In genomic region chr11:35907648-35908431, GRCh38 we compare ENCODE assay signal across 8 cellular contexts. TPM values are rescaled to one million over a fixed set of nuclear protein-coding genes. Genes with fewer than 3 reads are reported as not detected.
A peak's percentile ranks its signal among the peaks of the same experiment; 100 is the strongest.
DNase-seq lines count a peak whose midpoint lies in the region; ATAC-seq and TF ChIP-seq lines count a peak whose summit lies in the region.

No MANE protein-coding gene starts in this region.

- no peak overlapping the region for H3K4me2 ChIP-seq in GM23248 (ENCODE audit: unreplicated experiment)

- H3K4me3 ChIP-seq in GM23248 (no peak overlapping the region), fibroblast of villous mesenchyme (ENCODE audit: low read depth, low read length) (no peak overlapping the region)

- no peaks in the 10 kb centered on the region for H3K4me1 ChIP-seq in GM23248 (ENCODE audit: insufficient read depth)

- no peak for TF ChIP-seq CTCF in fibroblast of villous mesenchyme (IDR thresholded peaks at IDR 0.05; ENCODE audit: insufficient read depth, low read depth, low read length)

- H3K27me3 ChIP-seq in GM23248 (replicated peaks; ENCODE audit: insufficient read depth) = no peaks in the 10 kb centered on the region; the same call in 1 of the 2 replicates

- no peaks in the 10 kb centered on the region for H3K9me2 ChIP-seq in GM23248 (ENCODE audit: insufficient read depth)

- no peaks in the 10 kb centered on the region for H4K20me1 ChIP-seq in GM23248 (ENCODE audit: insufficient read depth)

- ATAC-seq in GM18873 (IDR thresholded peaks at IDR 0.05; ENCODE audit: low FRiP score, unreplicated experiment) = no peak

- no peaks in the 10 kb centered on the region; the same call in 1 of the 2 replicates for H3K36me3 ChIP-seq in GM23248 (ENCODE audit: low read depth)

- H3K79me2 ChIP-seq in GM23248 (ENCODE audit: insufficient read depth) = no peaks in the 10 kb centered on the region

- no peak overlapping the region for H2AFZ ChIP-seq in GM23248

- 38 to 40% methylated on average over 4 of the region's 4 CpGs for WGBS in GM23248 (ENCODE audit: low coverage in 1 of 2, low lambda C conversion rate in 2 of 2, missing lambda C conversion rate in 2 of 2), 2 experiments

- DNase-seq in GM04503 (ENCODE audit: low read depth) (peak; percentile 13), GM23248 (peak; percentile 17), MV-4-11 (lab: John Stamatoyannopoulos, UW) (peak; percentile 83), fibroblast of villous mesenchyme (ENCODE audit: low read depth) (peak; percentile 83), midbrain (lab: John Stamatoyannopoulos, UW) (no peak), middle frontal gyrus (ENCODE audit: extremely low spot score, low spot score) (no peak)
- DNase-seq in stimulated activated CD4-positive, alpha-beta T cell treated with anti-CD3 and anti-CD28 coated beads, Interleukin-4, amount 100 ng/mL, for 4 hours = no peak

- H3K27ac ChIP-seq in GM23248 = no peak overlapping the region

- H3K9me3 ChIP-seq in GM23248 (ENCODE audit: low read depth) = no peaks in the 10 kb centered on the region

- no peak overlapping the region for H3K9ac ChIP-seq in GM23248

- in situ Hi-C loops in GM23248 (cut with MboI) = no loop called here

- no peaks in the 10 kb centered on the region for H3F3A ChIP-seq in GM23248 (ENCODE audit: insufficient read depth)

RNA-seq across cellular contexts. Expression of gene LDLRAD3, which starts 36.0 kb away (rescaled TPM):
- total RNA-seq in GM23248 (2014; rRNA removed; shearing (Covaris generic)) = 3.3 and 6.2 TPM in 2 replicates
- polyA plus RNA-seq in GM23248 (2016; fragmentation: Nextera tagmentation; extraction: Ambion mirVana) = 6.6 and 7.7 TPM in 2 replicates
- total RNA-seq in fibroblast of villous mesenchyme = 2.6 and 3.9 TPM in 2 replicates

Comparison
In these comparisons a context has a peak if more than half of its experiments do, and no peak if none do; other contexts are left out.
1. DNase-seq: peak in GM04503 (single experiment), GM23248 (single experiment), MV-4-11 (single experiment) and fibroblast of villous mesenchyme (single experiment); none in midbrain (single experiment), middle frontal gyrus (single experiment) and stimulated activated CD4-positive, alpha-beta T cell treated with anti-CD3 and anti-CD28 coated beads, Interleukin-4, amount 100 ng/mL, for 4 hours (0 of 2).